In genomic region chrX:101430457-101431078, GRCh38 we compare ENCODE assay signal across 10 cellular contexts. TPM values are rescaled to one million over a fixed set of nuclear protein-coding genes. Genes with fewer than 3 reads are reported as not detected.
DNase-seq lines count a peak whose midpoint lies in the region; ATAC-seq and TF ChIP-seq lines count a peak whose summit lies in the region.
"Had no signal": no experiment of that assay in that cellular context is flagged by ENCODE, and none has a peak within 500 bp of the region (broad histone marks: within the 10 kb centered on the region; RNA-seq: fewer than 3 reads in every experiment).

No MANE protein-coding gene starts in this region.

- H3K36me3 Mint-ChIP-seq in activated T-helper 17 cell treated with anti-CD3 and anti-CD28 coated beads, Interleukin-2, amount 50 U/mL, for 72 hours (ENCODE audit: low read depth) = peaks cover 34% of the 10 kb centered on the region

- no peak overlapping the region for H3K4me3 ChIP-seq in prostate gland

- no peaks in the 10 kb centered on the region for H3K4me1 ChIP-seq in prostate gland (replicated peaks)

- no peak overlapping the region for H3K27ac ChIP-seq in prostate gland

- WGBS in prostate gland = 94% methylated on average over 2 of the region's 2 CpGs

- H3K4me3 Mint-ChIP-seq in activated T-helper 17 cell treated with anti-CD3 and anti-CD28 coated beads, Interleukin-2, amount 50 U/mL, for 72 hours = peak overlapping the region; percentile 67

- H3K4me1 Mint-ChIP-seq in activated T-helper 17 cell treated with anti-CD3 and anti-CD28 coated beads, Interleukin-2, amount 50 U/mL, for 72 hours = peaks cover 13% of the 10 kb centered on the region

- H3K9me3 Mint-ChIP-seq in activated T-helper 17 cell treated with anti-CD3 and anti-CD28 coated beads, Interleukin-2, amount 50 U/mL, for 72 hours = no peaks in the 10 kb centered on the region

- H3K27ac Mint-ChIP-seq in activated T-helper 17 cell treated with anti-CD3 and anti-CD28 coated beads, Interleukin-2, amount 50 U/mL, for 72 hours = peak overlapping the region; percentile 89

- no peak for TF ChIP-seq CTCF in prostate gland (IDR thresholded peaks at IDR 0.05)

- ATAC-seq in GM19438 (IDR thresholded peaks at IDR 0.05; ENCODE audit: low read depth, unreplicated experiment) (peak; percentile 88), HG03097 (IDR thresholded peaks at IDR 0.05; ENCODE audit: low FRiP score, unreplicated experiment) (peak; percentile 91)
- ATAC-seq in activated T-helper 17 cell treated with anti-CD3 and anti-CD28 coated beads, Interleukin-2, amount 50 U/mL, for 72 hours (replicated peaks) = peak; percentile 93

- DNase-seq in AML-193 (lab: John Stamatoyannopoulos, UW) (peak; percentile 9 to 15), prostate gland (ENCODE audit: low spot score) (no peak), SKM-1 (lab: John Stamatoyannopoulos, UW; ENCODE audit: unreplicated experiment) (no peak), erythroblast (lab: John Stamatoyannopoulos, UW) (no peak)
- no peak for DNase-seq in activated CD4-positive, alpha-beta T cell treated with anti-CD3 and anti-CD28 coated beads, Interleukin-2, amount 50 U/mL, for 48 hours
- DNase-seq: Calu3, dermis blood vessel endothelial cell had no signal

- intact Hi-C loops in prostate gland (cut with DNase I) = no loop called here

- no peaks in the 10 kb centered on the region for H3K27me3 Mint-ChIP-seq in activated T-helper 17 cell treated with anti-CD3 and anti-CD28 coated beads, Interleukin-2, amount 50 U/mL, for 72 hours

- no peaks in the 10 kb centered on the region for H3K36me3 ChIP-seq in prostate gland

- no peaks in the 10 kb centered on the region for H3K27me3 ChIP-seq in prostate gland (replicated peaks; ENCODE audit: insufficient read depth)

- no peaks in the 10 kb centered on the region for H3K9me3 ChIP-seq in prostate gland

- TF ChIP-seq POLR2A in prostate gland (IDR thresholded peaks at IDR 0.05) = no peak
- no peak for TF ChIP-seq POLR2A in erythroblast (IDR thresholded peaks at IDR 0.05; ENCODE audit: low read length)

RNA-seq across cellular contexts. Expression of gene HNRNPH2, which starts 22.5 kb away (rescaled TPM):
- 10 to 100 TPM; 25.1 to 39.1 TPM for total RNA-seq in activated T-helper 17 cell treated with anti-CD3 and anti-CD28 coated beads, Interleukin-2, amount 50 U/mL, for 72 hours
- 10 to 100 TPM; 43.7 to 56.3 TPM for total RNA-seq in prostate gland

RNA-seq across cellular contexts. Expression of gene GLA, which starts 22.8 kb away (rescaled TPM):
- 10 to 100 TPM; 64.9 to 67.2 TPM for total RNA-seq in activated T-helper 17 cell treated with anti-CD3 and anti-CD28 coated beads, Interleukin-2, amount 50 U/mL, for 72 hours
- 10 to 100 TPM; 12.6 to 16.4 TPM for total RNA-seq in prostate gland

RNA-seq across cellular contexts. Expression of gene RPL36A, which starts 39.8 kb away (rescaled TPM):
- total RNA-seq in activated T-helper 17 cell treated with anti-CD3 and anti-CD28 coated beads, Interleukin-2, amount 50 U/mL, for 72 hours = 100 to 1,000 TPM; 197 to 307 TPM
- 1,000 to 10,000 TPM in 1 of 2 donors, 100 to 1,000 TPM in 1; 863 to 2,403 TPM for total RNA-seq in prostate gland

RNA-seq across cellular contexts. Expression of gene BTK, which starts 44.6 kb away (rescaled TPM):
- 1 to 10 TPM in 1 of 2 donors, under 1 TPM in 1; 0.48 to 1.7 TPM for total RNA-seq in activated T-helper 17 cell treated with anti-CD3 and anti-CD28 coated beads, Interleukin-2, amount 50 U/mL, for 72 hours
- total RNA-seq in prostate gland = 1 to 10 TPM; 1.3 to 2.4 TPM
- total RNA-seq: Calu3, dermis blood vessel endothelial cell had no signal

RNA-seq across cellular contexts. Expression of gene ARMCX4, which starts 54.7 kb away (rescaled TPM):
- total RNA-seq in activated T-helper 17 cell treated with anti-CD3 and anti-CD28 coated beads, Interleukin-2, amount 50 U/mL, for 72 hours = 10 to 100 TPM in 1 of 2 donors, 1 to 10 TPM in 1; 4.9 to 11.3 TPM
- 10 to 100 TPM; 13.8 to 16.6 TPM for total RNA-seq in prostate gland

Comparison
In these comparisons a context has a peak if more than half of its experiments do, and no peak if none do; other contexts are left out.
1. DNase-seq: peak in AML-193 (2 of 2); none in prostate gland (single experiment), SKM-1 (single experiment), erythroblast (0 of 2) and activated CD4-positive, alpha-beta T cell treated with anti-CD3 and anti-CD28 coated beads, Interleukin-2, amount 50 U/mL, for 48 hours (0 of 2).
2. Peak in every context shown above with its lines, with median percentiles within 50 percentile points of each other: ATAC-seq.